Comparison of ENCODE assay signal across 14 cellular contexts in genomic region chr20:57829805-57830514, GRCh38.
"Had no signal": no experiment of that assay in that cellular context is flagged by ENCODE, and none has a peak within 500 bp of the region (broad histone marks: within the 10 kb centered on the region; RNA-seq: fewer than 3 reads in every experiment).

No MANE protein-coding gene starts in this region.

- H3K27me3 ChIP-seq: gastrocnemius medialis, heart right ventricle, ovary had no signal

- DNase-seq: effector memory CD4-positive, alpha-beta T cell; gastrocnemius medialis; heart right ventricle; hypothalamus; mucosa of descending colon; naive thymus-derived CD8-positive, alpha-beta T cell; nucleus accumbens; ovary; right cardiac atrium; stimulated activated CD4-positive, alpha-beta T cell treated with anti-CD3 and anti-CD28 coated beads, Interleukin-4, amount 100 ng/mL, for 1 hour; stimulated activated naive B cell treated with anti-CD40 and anti-IgM and Interleukin-4, amounts not matched to agents 10 μg/mL and 1 μg/mL and 100 μg/mL, for 72 hours; trophoblast cell had no signal

- H3K4me3 ChIP-seq: esophagus muscularis mucosa, gastrocnemius medialis, heart right ventricle, mucosa of descending colon, ovary had no signal

- H3K36me3 ChIP-seq: esophagus muscularis mucosa, gastrocnemius medialis, heart right ventricle, ovary had no signal

- H3K27ac ChIP-seq: epithelial cell of prostate, esophagus muscularis mucosa, gastrocnemius medialis, heart right ventricle, ovary had no signal

- H3K9me3 ChIP-seq: esophagus muscularis mucosa, gastrocnemius medialis, heart right ventricle, mucosa of descending colon, ovary had no signal
